Comparison of ENCODE assay signal across 20 cellular contexts in the genomic region with DNA sequence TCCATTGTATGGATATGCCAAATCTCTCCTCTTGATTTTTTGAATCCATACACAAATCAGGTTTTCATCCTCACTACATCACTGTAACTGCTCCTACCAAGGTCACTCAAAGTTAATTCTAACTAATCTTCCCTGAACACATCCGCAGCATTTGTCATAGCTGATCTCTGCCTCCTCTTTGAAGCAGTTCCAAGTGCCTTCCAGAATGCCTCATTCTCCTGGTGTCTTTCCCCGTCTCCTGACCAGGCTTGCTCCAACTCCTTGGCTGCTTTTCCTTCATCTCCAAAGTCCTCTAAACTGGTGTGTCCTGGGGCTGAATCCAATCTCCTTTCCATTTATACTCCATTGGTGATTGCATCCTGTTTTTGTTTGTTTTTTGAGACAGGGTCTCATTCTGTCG. TPM values are rescaled to one million over a fixed set of nuclear protein-coding genes. Genes with fewer than 3 reads are reported as not detected.
A peak's percentile ranks its signal among the peaks of the same experiment; 100 is the strongest.
DNase-seq lines count a peak whose midpoint lies in the region; ATAC-seq, FAIRE-seq and TF ChIP-seq lines count a peak whose summit lies in the region.
"Had no signal": no experiment of that assay in that cellular context is flagged by ENCODE, and none has a peak within 500 bp of the region (broad histone marks: within the 10 kb centered on the region; RNA-seq: fewer than 3 reads in every experiment).

No MANE protein-coding gene starts in this region.

- peak; percentile 73 for FAIRE-seq in keratinocyte (lab: Jason Lieb, UNC)
- FAIRE-seq: HTR-8/SVneo had no signal

- H4K20me1 ChIP-seq in keratinocyte (ENCODE audit: control insufficient read depth, extremely low read depth, insufficient read depth, low read length) = no peaks in the 10 kb centered on the region

- dilution Hi-C loops in keratinocyte (cut with MboI; ENCODE audit: extremely low pct_ligation_motif_present, low sequenced_read_pairs) = no loop called here

- DNase-seq in heart right ventricle (no peak), left ventricle myocardium superior (no peak), WERI-Rb-1 (peak; percentile 37), keratinocyte (ENCODE audit: low read depth, low spot score) (no peak), SW 1271 (lab: John Stamatoyannopoulos, UW) (no peak)
- DNase-seq: DMS53; GF-D8; HCEC 1CT; IMR-90; NCI-H1105; NCI-H146; NCI-H2029; NCI-H2227 treated with DMSO at 0.1 percent for 48 hours; NCI-H510A; NK-92 treated with Interleukin-12 subunit alpha and Interleukin-12 subunit beta, amount 100 ng/mL, for 24 hours; SIG-M5 had no signal

- H3K27ac ChIP-seq in heart right ventricle = peak overlapping the region in 6 of 10 donors; percentile 59 to 91 (median 83)
- peak overlapping the region; percentile 35; the same call in 1 of the 2 replicates for H3K27ac ChIP-seq in WERI-Rb-1
- no peak overlapping the region for H3K27ac ChIP-seq in keratinocyte (ENCODE audit: control insufficient read depth, insufficient read depth, low read length)
- H3K27ac ChIP-seq: KMS-11 had no signal

- H3K9me3 ChIP-seq in heart right ventricle (no peaks in the 10 kb centered on the region), WERI-Rb-1 (ENCODE audit: severe bottlenecking) (peaks cover 4% of the 10 kb centered on the region), keratinocyte (ENCODE audit: control insufficient read depth, low read depth, low read length) (no peaks in the 10 kb centered on the region)

- ATAC-seq in heart right ventricle = no peak
- ATAC-seq in left ventricle myocardium superior = no peak
- ATAC-seq in GM18498 (IDR thresholded peaks at IDR 0.05; ENCODE audit: unreplicated experiment) = no peak
- ATAC-seq in HG02623 (IDR thresholded peaks at IDR 0.05; ENCODE audit: unreplicated experiment) = no peak

- WGBS in heart right ventricle, 2 donors = 75 to 83% methylated on average over 3 of the region's 3 CpGs

- TF ChIP-seq CTCF in heart right ventricle (IDR thresholded peaks at IDR 0.05) = no peak
- TF ChIP-seq CTCF in WERI-Rb-1 (IDR thresholded peaks at IDR 0.05; ENCODE audit: low read depth, low read length) = no peak
- TF ChIP-seq CTCF in keratinocyte (optimal IDR thresholded peaks at IDR 0.05 in 1 of 3, IDR thresholded peaks at IDR 0.05 in 1 of 3, conservative IDR thresholded peaks at IDR 0.05 in 1 of 3; ENCODE audit: extremely low read depth in 1 of 3, insufficient read depth in 2 of 3, low read length in 3 of 3) = no peak

- H3K79me2 ChIP-seq in keratinocyte (ENCODE audit: control insufficient read depth, insufficient read depth, low read length) = no peaks in the 10 kb centered on the region

- H3K27me3 ChIP-seq in heart right ventricle = no peaks in the 10 kb centered on the region
- H3K27me3 ChIP-seq in WERI-Rb-1 (ENCODE audit: insufficient read depth, low read depth, severe bottlenecking) = no peaks in the 10 kb centered on the region
- peaks cover 8% of the 10 kb centered on the region for H3K27me3 ChIP-seq in keratinocyte (ENCODE audit: control insufficient read depth, extremely low read depth, insufficient read depth, low read length)

- intact Hi-C loops in heart right ventricle (cut with DNase I) = loop anchor here in 1 of 10 donors (2.0 kb wide), 1 partner anchor 19 kb away; no protein-coding TSS in a partner anchor
- intact Hi-C loops in left ventricle myocardium superior (cut with micrococcal nuclease) = no loop called here

- H3K4me1 ChIP-seq in heart right ventricle = peaks cover 0 to 16% (median 6%) of the 10 kb centered on the region in 9 donors
- H3K4me1 ChIP-seq in keratinocyte (ENCODE audit: control insufficient read depth, extremely low read depth, insufficient read depth, low read length) = no peaks in the 10 kb centered on the region

- H3K9me1 ChIP-seq in keratinocyte (ENCODE audit: control insufficient read depth, extremely low read depth, insufficient read depth, low read length) = no peaks in the 10 kb centered on the region

- no peak overlapping the region for H2AFZ ChIP-seq in keratinocyte (ENCODE audit: control insufficient read depth, low read length)

- H3K36me3 ChIP-seq in heart right ventricle = no peaks in the 10 kb centered on the region
- no peaks in the 10 kb centered on the region for H3K36me3 ChIP-seq in WERI-Rb-1
- no peaks in the 10 kb centered on the region for H3K36me3 ChIP-seq in keratinocyte (ENCODE audit: control insufficient read depth in 2 of 2, extremely low read depth in 1 of 2, insufficient read depth in 2 of 2, low read length in 2 of 2)

- no peak overlapping the region for H3K4me2 ChIP-seq in keratinocyte (ENCODE audit: control insufficient read depth, extremely low read depth, insufficient read depth, low read depth, low read length)
- H3K4me2 ChIP-seq: KMS-11 had no signal

- H3K9ac ChIP-seq in keratinocyte (ENCODE audit: control insufficient read depth, extremely low read depth, insufficient read depth, low read length) = no peak overlapping the region
- H3K9ac ChIP-seq: KMS-11 had no signal

- H3K4me3 ChIP-seq in heart right ventricle (no peak overlapping the region), WERI-Rb-1 (ENCODE audit: low read depth, low read length) (no peak overlapping the region), keratinocyte (ENCODE audit: control insufficient read depth in 2 of 3, extremely low read depth in 1 of 3, insufficient read depth in 2 of 3, low read depth in 1 of 3, low read length in 3 of 3) (no peak overlapping the region)

RNA-seq across cellular contexts. Expression of a gene that starts 26.8 kb away (rescaled TPM):
- total RNA-seq in heart right ventricle = 100 to 1,000 TPM in 9 of 10 donors, 10 to 100 TPM in 1; 87.9 to 190 (median 118) TPM
- polyA plus RNA-seq in heart right ventricle = 100 to 1,000 TPM in 1 of 2 donors, 10 to 100 TPM in 1; 56.2 to 121 TPM
- total RNA-seq in left ventricle myocardium superior = 95.1 TPM
- 18.3 to 51.6 TPM (median 19.5 TPM) in 3 replicates for polyA plus RNA-seq in keratinocyte
- polyA plus RNA-seq in keratinocyte (2011; ENCODE audit: low read depth) = 9.4 TPM
- 20.7 and 27.6 TPM in 2 replicates for polyA plus RNA-seq in keratinocyte (2011; cell fraction: cytosol; rRNA removed)
- polyA plus RNA-seq in keratinocyte (2011; cell fraction: nucleus; rRNA removed) = 30.1 and 33.7 TPM in 2 replicates
- 13.5 and 54.4 TPM in 2 replicates for polyA plus RNA-seq in keratinocyte (2012; ENCODE audit: low replicate concordance)
- polyA minus RNA-seq in keratinocyte = 10.9 to 42.9 TPM (median 12.5 TPM) in 3 replicates
- 35.3 TPM for polyA minus RNA-seq in keratinocyte (2011; cell fraction: cytosol; rRNA and poly(A)+ RNA removed)
- 10.7 and 11.8 TPM in 2 replicates for polyA minus RNA-seq in keratinocyte (2011; cell fraction: nucleus; rRNA and poly(A)+ RNA removed)

RNA-seq across cellular contexts. Expression of a gene that starts 32.0 kb away (rescaled TPM):
- total RNA-seq in heart right ventricle (10 to 100 TPM; 10.4 to 16.9 (median 12.3) TPM), left ventricle myocardium superior (10.2 TPM)
- polyA plus RNA-seq in heart right ventricle (10 to 100 TPM in 1 of 2 donors, 1 to 10 TPM in 1; 7.2 to 16.3 TPM), keratinocyte (18.8 to 27.7 TPM (median 21.5 TPM) in 3 replicates)
- polyA plus RNA-seq in keratinocyte (2011; ENCODE audit: low read depth) = 7.0 TPM
- 16.3 and 24.8 TPM in 2 replicates for polyA plus RNA-seq in keratinocyte (2011; cell fraction: cytosol; rRNA removed)
- polyA plus RNA-seq in keratinocyte (2011; cell fraction: nucleus; rRNA removed) = 19.9 and 22.3 TPM in 2 replicates
- polyA plus RNA-seq in keratinocyte (2012; ENCODE audit: low replicate concordance) = 6.8 and 23.1 TPM in 2 replicates
- 26.8 to 56.8 TPM (median 37.7 TPM) in 3 replicates for polyA minus RNA-seq in keratinocyte
- 30.9 TPM for polyA minus RNA-seq in keratinocyte (2011; cell fraction: cytosol; rRNA and poly(A)+ RNA removed)
- polyA minus RNA-seq in keratinocyte (2011; cell fraction: nucleus; rRNA and poly(A)+ RNA removed) = 16.5 and 17.5 TPM in 2 replicates
